In the genomic region with DNA sequence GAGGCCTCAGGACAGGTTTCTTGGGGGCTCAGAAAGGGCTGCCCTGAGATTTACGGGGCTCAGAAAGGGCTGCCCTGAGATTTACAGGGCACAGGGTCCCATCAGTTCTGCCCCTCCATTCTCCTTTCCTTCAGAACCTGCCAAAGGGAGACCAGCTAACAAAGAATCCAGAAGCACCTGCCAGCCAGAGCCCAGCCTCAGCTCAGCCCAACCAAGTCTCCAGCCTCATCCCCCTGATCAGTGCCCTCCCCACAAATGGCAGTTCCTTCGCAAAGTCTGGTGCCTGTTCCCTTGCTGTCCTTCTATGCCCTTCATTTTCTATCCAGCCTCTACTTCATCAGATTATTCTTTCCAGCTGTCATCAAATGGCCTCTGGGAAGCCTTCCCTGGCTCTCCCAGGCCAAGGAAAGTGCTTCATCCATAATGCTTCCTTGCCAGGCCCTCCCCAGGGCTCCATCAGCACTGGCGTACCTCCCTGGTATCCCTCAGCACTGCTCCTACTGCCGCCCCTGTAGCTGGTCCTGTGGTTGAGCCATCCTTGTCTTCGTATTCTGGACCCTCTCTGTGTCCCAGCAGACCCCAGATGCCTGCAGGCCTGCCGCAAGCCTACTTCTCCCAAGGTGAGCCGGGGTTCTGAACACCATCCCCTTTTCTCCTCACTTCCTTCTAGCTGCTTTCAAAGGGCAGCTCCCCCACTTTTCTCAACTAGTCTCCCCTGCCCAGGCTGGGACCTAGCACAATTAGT, we compare ENCODE assay signal across 19 cellular contexts.
A peak's percentile ranks its signal among the peaks of the same experiment; 100 is the strongest.
DNase-seq lines count a peak whose midpoint lies in the region; ATAC-seq and TF ChIP-seq lines count a peak whose summit lies in the region.
"Had no signal": no experiment of that assay in that cellular context is flagged by ENCODE, and none has a peak within 500 bp of the region (broad histone marks: within the 10 kb centered on the region; RNA-seq: fewer than 3 reads in every experiment).

No MANE protein-coding gene starts in this region.

- H3K4me1 ChIP-seq in IMR-90 (ENCODE audit: control insufficient read depth, insufficient read depth, low read length) (peaks cover 4% of the 10 kb centered on the region), spleen (peaks cover 6 to 46% (median 19%) of the 10 kb centered on the region in 6 donors), osteoblast (ENCODE audit: insufficient read depth, low read length) (peaks cover 3% of the 10 kb centered on the region)

- H3K4me2 ChIP-seq in IMR-90 (ENCODE audit: low read depth, low read length) (no peak overlapping the region), osteoblast (ENCODE audit: insufficient read depth, low read length) (no peak overlapping the region)

- no peak overlapping the region for H2BK5ac ChIP-seq in IMR-90 (ENCODE audit: low read depth, low read length, poor library complexity, severe bottlenecking)

- no peak overlapping the region for H3K23ac ChIP-seq in IMR-90 (ENCODE audit: low read depth, low read length)

- H3K4me3 ChIP-seq in IMR-90 (ENCODE audit: insufficient read depth, low read depth, low read length) = no peak overlapping the region
- no peak overlapping the region for H3K4me3 ChIP-seq in spleen
- no peak overlapping the region for H3K4me3 ChIP-seq in osteoblast (ENCODE audit: insufficient read depth, low read length)

- no peak for DNase-seq in activated naive CD4-positive, alpha-beta T cell treated with anti-CD3 and anti-CD28 coated beads, Interleukin-2, amount 10 ng/mL, durations not matched to agents 7 days and 5 days
- no peak for DNase-seq in activated naive CD4-positive, alpha-beta T cell treated with Interleukin-2 at 50 U/mL for 16 hours
- DNase-seq in IMR-90 (no peak), spleen (no peak), HUDEP-2 (lab: John Stamatoyannopoulos, UW; ENCODE audit: unreplicated experiment in 76 of 76) (no peak), osteoblast (ENCODE audit: insufficient read length, low spot score, missing footprints) (no peak)
- no peak for DNase-seq in central memory CD8-positive, alpha-beta T cell (ENCODE audit: low spot score in 2 of 2)
- DNase-seq: activated CD4-positive, alpha-beta T cell treated with anti-CD3 and anti-CD28 coated beads, Interleukin-2, amount 50 U/mL, for 4 hours; activated T-cell treated with anti-CD3 and anti-CD28 coated beads, Interleukin-2, amount 50 U/mL, for 24 hours; CD8-positive, alpha-beta memory T cell; central memory CD4-positive, alpha-beta T cell; effector CD8-positive, alpha-beta T cell; kidney; MV-4-11; NCI-H187 treated with DMSO at 0.1 percent for 48 hours; stimulated activated naive CD4-positive, alpha-beta T cell treated with Interleukin-2 at 50 U/mL for 16 hours had no signal

- H3K79me2 ChIP-seq in osteoblast (ENCODE audit: insufficient read depth, low read length) = no peaks in the 10 kb centered on the region

- no TSS peak for BruUV-seq in IMR-90 (replicated peaks; lab: Mats Ljungman, UMichigan)

- TF ChIP-seq RAD21 in IMR-90 (IDR thresholded peaks at IDR 0.05; ENCODE audit: low read length) = no peak

- peaks cover 48% of the 10 kb centered on the region for H3K4me1 Mint-ChIP-seq in activated naive CD4-positive, alpha-beta T cell treated with anti-CD3 and anti-CD28 coated beads, Interleukin-2, amount 10 ng/mL, durations not matched to agents 7 days and 5 days
- H3K4me1 Mint-ChIP-seq in central memory CD8-positive, alpha-beta T cell = peaks cover 36% of the 10 kb centered on the region

- H3K27me3 ChIP-seq in IMR-90 (ENCODE audit: control insufficient read depth, insufficient read depth, low read length) = no peaks in the 10 kb centered on the region
- H3K27me3 ChIP-seq in spleen (replicated peaks in 1 of 7) = no peaks in the 10 kb centered on the region
- H3K27me3 ChIP-seq in osteoblast (ENCODE audit: insufficient read depth, low read length) = no peaks in the 10 kb centered on the region

- H4K8ac ChIP-seq in IMR-90 (ENCODE audit: low read depth in 2 of 2, low read length in 2 of 2) = no peak overlapping the region

- H3K27ac Mint-ChIP-seq in activated naive CD4-positive, alpha-beta T cell treated with anti-CD3 and anti-CD28 coated beads, Interleukin-2, amount 10 ng/mL, durations not matched to agents 7 days and 5 days = peak overlapping the region; percentile 21
- H3K27ac Mint-ChIP-seq in central memory CD8-positive, alpha-beta T cell (ENCODE audit: low read depth) = peak overlapping the region; percentile 36
- H3K27ac Mint-ChIP-seq: activated T-cell treated with anti-CD3 and anti-CD28 coated beads, Interleukin-2, amount 50 U/mL, for 24 hours had no signal

- H2BK20ac ChIP-seq in IMR-90 (ENCODE audit: low read depth, low read length) = no peak overlapping the region

- no peak overlapping the region for H3K9ac ChIP-seq in IMR-90 (ENCODE audit: low read depth, low read length)

- peaks cover 16% of the 10 kb centered on the region for H3K9me1 ChIP-seq in IMR-90 (ENCODE audit: insufficient read depth, low read length)

- ATAC-seq in IMR-90 (ENCODE audit: low read depth) (no peak), HG02623 (IDR thresholded peaks at IDR 0.05; ENCODE audit: unreplicated experiment) (no peak)
- ATAC-seq in central memory CD8-positive, alpha-beta T cell (replicated peaks; ENCODE audit: extremely low read depth, poor library complexity, severe bottlenecking) = no peak

- 0 out of 2 replicates have a peak overlapping the region, but pooled peaks have one; percentile 4 for H2AK5ac ChIP-seq in IMR-90 (ENCODE audit: low read depth, low read length)

- POLR2A ChIA-PET in IMR-90 (lab: Charles Lee; ENCODE audit: unreplicated experiment) = no interaction called here

- 0 out of 2 replicates have a peak overlapping the region, but pooled peaks have one; percentile 12 for H4K91ac ChIP-seq in IMR-90 (ENCODE audit: insufficient read depth, low read depth, low read length)

- H4K20me1 ChIP-seq in IMR-90 (ENCODE audit: insufficient read depth, low read length) (no peaks in the 10 kb centered on the region), osteoblast (ENCODE audit: insufficient read depth, low read length) (no peaks in the 10 kb centered on the region)

- H3K36me3 Mint-ChIP-seq in activated naive CD4-positive, alpha-beta T cell treated with anti-CD3 and anti-CD28 coated beads, Interleukin-2, amount 10 ng/mL, durations not matched to agents 7 days and 5 days = peaks cover 2% of the 10 kb centered on the region
- peaks cover 2% of the 10 kb centered on the region for H3K36me3 Mint-ChIP-seq in central memory CD8-positive, alpha-beta T cell (ENCODE audit: insufficient read depth)
- H3K36me3 Mint-ChIP-seq: CD8-positive, alpha-beta memory T cell; mesothelial cell of epicardium had no signal

- no peak overlapping the region for H3K14ac ChIP-seq in IMR-90 (replicated peaks; ENCODE audit: low read depth, low read length)

- TF ChIP-seq CTCF in IMR-90 (conservative IDR thresholded peaks at IDR 0.05; ENCODE audit: low read depth, low read length) (no peak), spleen (IDR thresholded peaks at IDR 0.05 in 8 of 11, conservative IDR thresholded peaks at IDR 0.05 in 3 of 11) (no peak), osteoblast (IDR thresholded peaks at IDR 0.05; ENCODE audit: extremely low read depth, low read depth, low read length) (no peak)

- H3K27ac ChIP-seq in IMR-90 (ENCODE audit: insufficient read depth, low read length) (no peak overlapping the region), spleen (peak overlapping the region in 7 of 8 donors; percentile 22 to 72 (median 63)), osteoblast (ENCODE audit: low read depth, low read length) (no peak overlapping the region)

- peak overlapping the region; percentile 37; the same call in 1 of the 2 replicates for H2BK120ac ChIP-seq in IMR-90 (ENCODE audit: low read depth, low read length)

- H3K36me3 ChIP-seq in IMR-90 (ENCODE audit: control insufficient read depth, insufficient read depth, low read length) = no peaks in the 10 kb centered on the region
- H3K36me3 ChIP-seq in spleen = no peaks in the 10 kb centered on the region
- no peaks in the 10 kb centered on the region for H3K36me3 ChIP-seq in osteoblast (ENCODE audit: insufficient read depth, low read length)

- CTCF ChIA-PET in activated naive CD4-positive, alpha-beta T cell treated with anti-CD3 and anti-CD28 coated beads, Interleukin-2, amount 10 ng/mL, durations not matched to agents 7 days and 5 days (lab: Charles Lee) = interaction anchor here (1.3 kb wide), 1 partner anchor 138 kb away, joined by 4 read pairs; no protein-coding TSS in a partner anchor
- CTCF ChIA-PET in IMR-90 (lab: Yijun Ruan, JAX) = no interaction called here

- peak overlapping the region; percentile 45 for H2AFZ ChIP-seq in IMR-90 (replicated peaks; ENCODE audit: low read length, poor library complexity)
- H2AFZ ChIP-seq in osteoblast (ENCODE audit: low read length) = no peak overlapping the region

- H3K79me1 ChIP-seq in IMR-90 (ENCODE audit: low read depth in 1 of 2, low read length in 2 of 2) = no peaks in the 10 kb centered on the region

- intact Hi-C loops in IMR-90 (cut with micrococcal nuclease) (no loop called here), spleen (cut with DNase I; ENCODE audit: low total_unique reads) (no loop called here)

- peak overlapping the region; percentile 13; the same call in 1 of the 2 replicates for H3K4ac ChIP-seq in IMR-90 (ENCODE audit: low read depth, low read length)

- in situ Hi-C loops in IMR-90 (cut with MboI; ENCODE audit: low sequenced_read_pairs) = no loop called here

- H2AK9ac ChIP-seq in IMR-90 (replicated peaks; ENCODE audit: low read depth, low read length, poor library complexity) = no peak overlapping the region

- H3K18ac ChIP-seq in IMR-90 (ENCODE audit: low read depth, low read length) = no peak overlapping the region

- dilution Hi-C loops in IMR-90 (cut with HindIII; ENCODE audit: low sequenced_read_pairs, unreplicated experiment) = no loop called here

- TF ChIP-seq POLR2A in IMR-90 (IDR thresholded peaks at IDR 0.05; ENCODE audit: low read depth, low read length) (no peak), spleen (IDR thresholded peaks at IDR 0.05) (no peak)

- no peaks in the 10 kb centered on the region for H3K9me3 Mint-ChIP-seq in activated naive CD4-positive, alpha-beta T cell treated with anti-CD3 and anti-CD28 coated beads, Interleukin-2, amount 10 ng/mL, durations not matched to agents 7 days and 5 days
- no peaks in the 10 kb centered on the region for H3K9me3 Mint-ChIP-seq in central memory CD8-positive, alpha-beta T cell
- H3K9me3 Mint-ChIP-seq: CD8-positive, alpha-beta memory T cell had no signal

- 73% methylated on average over 4 of the region's 7 CpGs; no CpG with 5 or more reads in 1 of the 2 experiments for WGBS in IMR-90 (ENCODE audit: extremely low coverage in 2 of 2, insufficient read length in 1 of 2), 2 experiments
- 92 to 98% (median 94%) methylated on average over 7 of the region's 7 CpGs for WGBS in spleen, 5 donors

- H2BK15ac ChIP-seq in IMR-90 (ENCODE audit: low read depth, low read length) = no peak overlapping the region

- H3K4me3 Mint-ChIP-seq in activated naive CD4-positive, alpha-beta T cell treated with anti-CD3 and anti-CD28 coated beads, Interleukin-2, amount 10 ng/mL, durations not matched to agents 7 days and 5 days = no peak overlapping the region
- H3K4me3 Mint-ChIP-seq in central memory CD8-positive, alpha-beta T cell = no peak overlapping the region
- H3K4me3 Mint-ChIP-seq: activated T-cell treated with anti-CD3 and anti-CD28 coated beads, Interleukin-2, amount 50 U/mL, for 24 hours; CD8-positive, alpha-beta memory T cell; mesothelial cell of epicardium had no signal

- no peaks in the 10 kb centered on the region for H3K27me3 Mint-ChIP-seq in activated naive CD4-positive, alpha-beta T cell treated with anti-CD3 and anti-CD28 coated beads, Interleukin-2, amount 10 ng/mL, durations not matched to agents 7 days and 5 days
- H3K27me3 Mint-ChIP-seq in central memory CD8-positive, alpha-beta T cell = no peaks in the 10 kb centered on the region
- H3K27me3 Mint-ChIP-seq: activated T-cell treated with anti-CD3 and anti-CD28 coated beads, Interleukin-2, amount 50 U/mL, for 24 hours; IgD-negative memory B cell had no signal

- H4K5ac ChIP-seq in IMR-90 (ENCODE audit: low read depth, low read length) = no peak overlapping the region

- H3K56ac ChIP-seq in IMR-90 (ENCODE audit: extremely low read depth, insufficient read depth, low read length) = no peak overlapping the region

- H3K9me3 ChIP-seq in IMR-90 (ENCODE audit: control insufficient read depth, insufficient read depth, low read length) (no peaks in the 10 kb centered on the region; the same call in 1 of the 2 replicates), spleen (no peaks in the 10 kb centered on the region), osteoblast (ENCODE audit: low read depth, low read length) (no peaks in the 10 kb centered on the region)

Comparison
In these comparisons a context has a peak if more than half of its experiments do, and no peak if none do; other contexts are left out.
1. H3K27ac ChIP-seq: peak in spleen (7 of 8); none in IMR-90 (single experiment) and osteoblast (single experiment).